ENCODE assay signal across 28 cellular contexts in the genomic region with DNA sequence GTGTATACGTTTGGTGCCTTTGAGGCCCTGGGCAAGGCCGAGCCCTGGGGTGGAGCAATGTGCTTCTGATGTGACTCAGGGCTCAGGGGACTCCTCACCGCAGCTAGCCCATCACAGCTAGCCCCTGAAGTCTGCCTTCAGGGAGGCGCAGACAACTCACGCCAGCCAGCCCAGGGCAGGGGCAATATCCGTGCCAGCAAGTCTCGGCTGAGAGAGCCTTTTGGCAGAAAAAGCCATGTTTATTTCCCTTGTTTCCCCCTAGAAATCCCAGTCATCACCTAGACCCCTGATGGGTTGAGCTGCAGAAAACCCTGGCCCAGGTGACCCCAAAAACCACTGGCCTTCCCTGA.
DNase-seq lines count a peak whose midpoint lies in the region; ATAC-seq and TF ChIP-seq lines count a peak whose summit lies in the region.
"Had no signal": no experiment of that assay in that cellular context is flagged by ENCODE, and none has a peak within 500 bp of the region (broad histone marks: within the 10 kb centered on the region; RNA-seq: fewer than 3 reads in every experiment).

No MANE protein-coding gene starts in this region.

- no peaks in the 10 kb centered on the region for H3K36me3 ChIP-seq in gastrocnemius medialis
- H3K36me3 ChIP-seq: breast epithelium, prostate gland had no signal

- H3K4me1 ChIP-seq in gastrocnemius medialis = peaks cover 0 to 6% of the 10 kb centered on the region in 2 donors
- H3K4me1 ChIP-seq: breast epithelium, prostate gland had no signal

- no peaks in the 10 kb centered on the region for H3K27me3 ChIP-seq in gastrocnemius medialis
- H3K27me3 ChIP-seq: BLaER1, breast epithelium, foreskin keratinocyte, left lung, upper lobe of left lung had no signal

- H3K4me3 ChIP-seq in gastrocnemius medialis = no peak overlapping the region
- H3K4me3 ChIP-seq: BLaER1, breast epithelium, left lung, prostate gland, skin epidermis, upper lobe of left lung had no signal

- H3K36me3 Mint-ChIP-seq in osteocyte (ENCODE audit: unreplicated experiment) = peaks cover 27% of the 10 kb centered on the region

- TF ChIP-seq POLR2A in gastrocnemius medialis (IDR thresholded peaks at IDR 0.05) = no peak

- TF ChIP-seq CTCF in osteocyte (IDR thresholded peaks at IDR 0.05) (no peak), gastrocnemius medialis (IDR thresholded peaks at IDR 0.05 in 4 of 5, conservative IDR thresholded peaks at IDR 0.05 in 1 of 5) (no peak)

- no peak for ATAC-seq in HG02798 (IDR thresholded peaks at IDR 0.05; ENCODE audit: poor library complexity, unreplicated experiment)
- no peak for ATAC-seq in gastrocnemius medialis
- ATAC-seq: activated T-cell treated with anti-CD3 and anti-CD28 coated beads, Interleukin-2, amount 50 U/mL, for 72 hours; effector memory CD8-positive, alpha-beta T cell; foreskin keratinocyte; left lung had no signal

- intact Hi-C loops in gastrocnemius medialis (cut with DNase I; ENCODE audit: low total_unique reads) = no loop called here

- H3K27ac ChIP-seq in gastrocnemius medialis = no peak overlapping the region
- H3K27ac ChIP-seq: breast epithelium, foreskin keratinocyte, left lung, prostate gland, skin epidermis, upper lobe of left lung had no signal

- in situ Hi-C loops in gastrocnemius medialis (cut with MboI; ENCODE audit: low sequenced_read_pairs in 4 of 4) = no loop called here

- no peaks in the 10 kb centered on the region for H3K9me3 ChIP-seq in gastrocnemius medialis
- H3K9me3 ChIP-seq: BLaER1, breast epithelium, left lung, prostate gland, SK-N-SH, upper lobe of left lung had no signal

- no peak overlapping the region for H3K4me3 Mint-ChIP-seq in osteocyte (ENCODE audit: unreplicated experiment)
- H3K4me3 Mint-ChIP-seq: activated T-cell treated with anti-CD3 and anti-CD28 coated beads, Interleukin-2, amount 50 U/mL, for 72 hours; effector memory CD8-positive, alpha-beta T cell; T-helper 1 cell treated with Interleukin-12 subunit alpha and Interleukin-12 subunit beta and Interleukin-4 antibody, amounts not matched to agents 30 μg/mL and 1 μg/mL, for 36 hours had no signal

- no peak overlapping the region for H3K27ac Mint-ChIP-seq in osteocyte (ENCODE audit: unreplicated experiment)
- H3K27ac Mint-ChIP-seq: activated T-cell treated with anti-CD3 and anti-CD28 coated beads, Interleukin-2, amount 50 U/mL, for 72 hours; effector memory CD8-positive, alpha-beta T cell; T-helper 1 cell treated with Interleukin-12 subunit alpha and Interleukin-12 subunit beta and Interleukin-4 antibody, amounts not matched to agents 30 μg/mL and 1 μg/mL, for 36 hours had no signal

- peaks cover 41% of the 10 kb centered on the region for H3K4me1 Mint-ChIP-seq in osteocyte (ENCODE audit: unreplicated experiment)

- H3K27me3 Mint-ChIP-seq in osteocyte (ENCODE audit: unreplicated experiment) = no peaks in the 10 kb centered on the region

- H3K9me3 Mint-ChIP-seq in osteocyte (ENCODE audit: unreplicated experiment) = no peaks in the 10 kb centered on the region
- H3K9me3 Mint-ChIP-seq: activated T-cell treated with anti-CD3 and anti-CD28 coated beads, Interleukin-2, amount 50 U/mL, for 72 hours; effector memory CD8-positive, alpha-beta T cell; T-helper 1 cell treated with Interleukin-12 subunit alpha and Interleukin-12 subunit beta and Interleukin-4 antibody, amounts not matched to agents 30 μg/mL and 1 μg/mL, for 36 hours had no signal

- DNase-seq in 8988T (peak; percentile 5), Daoy (ENCODE audit: low read depth) (peak; percentile 15), fibroblast of gingiva (ENCODE audit: low read depth) (peak; percentile 13), osteocyte (ENCODE audit: extremely low spot score, unreplicated experiment) (peak; percentile 63), DMS53 (lab: John Stamatoyannopoulos, UW) (no peak), KG1 (lab: John Stamatoyannopoulos, UW) (no peak), gastrocnemius medialis (no peak)
- DNase-seq: ACHN; activated CD4-positive, alpha-beta T cell treated with anti-CD3 and anti-CD28 coated beads for 1 hour; activated naive CD4-positive, alpha-beta T cell treated with anti-CD3 and anti-CD28 coated beads, Interleukin-2, amount 50 U/mL, for 16 hours; activated T-cell treated with anti-CD3 and anti-CD28 coated beads, Interleukin-2, amount 50 U/mL, for 72 hours; amygdala; effector memory CD8-positive, alpha-beta T cell; foreskin keratinocyte; GF-D8; mesendoderm; NCI-H1694 treated with DMSO at 0.1 percent for 48 hours; NCI-H510A; OCI-M1 had no signal

Comparison
In these comparisons a context has a peak if more than half of its experiments do, and no peak if none do; other contexts are left out.
1. DNase-seq: peak in 8988T (single experiment), Daoy (single experiment), fibroblast of gingiva (single experiment) and osteocyte (single experiment); none in DMS53 (single experiment), KG1 (single experiment) and gastrocnemius medialis (0 of 2).